1 cellular context compared by ENCODE assay signal in the genomic region with DNA sequence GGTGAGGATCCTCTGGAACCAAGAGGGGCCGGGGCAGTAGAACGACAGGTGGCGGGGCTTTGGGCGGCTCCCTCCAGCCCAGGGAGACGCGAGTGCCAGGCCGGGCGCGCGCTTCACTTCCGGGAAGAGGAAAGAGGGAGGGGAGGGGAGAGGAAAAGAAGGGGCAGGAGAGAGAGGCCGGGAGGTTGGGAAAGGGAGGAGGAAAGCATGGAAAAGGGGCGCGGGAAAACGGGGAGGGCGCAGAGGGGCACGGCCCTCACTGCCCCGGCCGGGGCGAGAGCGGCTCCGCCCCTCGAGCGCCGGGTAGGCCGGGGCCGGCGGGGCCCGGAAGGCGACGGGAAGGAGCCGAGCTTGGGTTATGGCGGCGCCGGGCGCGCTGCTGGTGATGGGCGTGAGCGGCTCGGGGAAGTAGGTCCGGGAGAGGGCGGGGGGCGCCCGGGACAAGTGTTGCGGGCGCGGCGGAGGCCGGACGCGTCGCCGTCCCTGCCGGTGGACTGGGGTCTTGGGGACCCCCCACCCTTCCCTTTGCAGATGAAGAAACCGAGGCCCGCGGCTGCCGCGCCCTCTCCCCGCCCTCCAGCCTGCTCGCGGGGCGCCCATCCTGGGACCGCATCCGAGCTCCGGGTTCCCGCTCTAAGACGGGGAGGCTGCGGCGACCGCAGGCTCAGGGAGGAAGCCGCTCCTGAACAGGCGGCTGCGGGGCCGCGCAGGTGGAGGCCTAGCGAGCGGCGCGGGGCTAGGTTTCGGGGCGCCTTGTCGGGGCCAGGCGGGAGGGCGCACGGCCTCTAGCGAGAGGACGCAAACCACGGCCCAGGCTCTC.
TF ChIP-seq lines count a peak whose summit lies in the region.

A gene (plus strand): TSS at position 330 of the 820 bp plus-strand sequence. CDS start 29 bp downstream, at position 359.

TF ChIP-seq in HepG2, 621 proteins besides CTCF, POLR2A, EP300 and RAD21 (continued from another document and continues in another):
- TF ChIP-seq, protein P1, sequence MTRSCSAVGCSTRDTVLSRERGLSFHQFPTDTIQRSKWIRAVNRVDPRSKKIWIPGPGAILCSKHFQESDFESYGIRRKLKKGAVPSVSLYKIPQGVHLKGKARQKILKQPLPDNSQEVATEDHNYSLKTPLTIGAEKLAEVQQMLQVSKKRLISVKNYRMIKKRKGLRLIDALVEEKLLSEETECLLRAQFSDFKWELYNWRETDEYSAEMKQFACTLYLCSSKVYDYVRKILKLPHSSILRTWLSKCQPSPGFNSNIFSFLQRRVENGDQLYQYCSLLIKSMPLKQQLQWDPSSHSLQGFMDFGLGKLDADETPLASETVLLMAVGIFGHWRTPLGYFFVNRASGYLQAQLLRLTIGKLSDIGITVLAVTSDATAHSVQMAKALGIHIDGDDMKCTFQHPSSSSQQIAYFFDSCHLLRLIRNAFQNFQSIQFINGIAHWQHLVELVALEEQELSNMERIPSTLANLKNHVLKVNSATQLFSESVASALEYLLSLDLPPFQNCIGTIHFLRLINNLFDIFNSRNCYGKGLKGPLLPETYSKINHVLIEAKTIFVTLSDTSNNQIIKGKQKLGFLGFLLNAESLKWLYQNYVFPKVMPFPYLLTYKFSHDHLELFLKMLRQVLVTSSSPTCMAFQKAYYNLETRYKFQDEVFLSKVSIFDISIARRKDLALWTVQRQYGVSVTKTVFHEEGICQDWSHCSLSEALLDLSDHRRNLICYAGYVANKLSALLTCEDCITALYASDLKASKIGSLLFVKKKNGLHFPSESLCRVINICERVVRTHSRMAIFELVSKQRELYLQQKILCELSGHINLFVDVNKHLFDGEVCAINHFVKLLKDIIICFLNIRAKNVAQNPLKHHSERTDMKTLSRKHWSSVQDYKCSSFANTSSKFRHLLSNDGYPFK (CRISPR knock-in tag; IDR thresholded peaks at IDR 0.05; ENCODE audit: borderline replicate concordance): peak; percentile 47; the same call in 1 of the 2 replicates
- TF ChIP-seq, protein P2, sequence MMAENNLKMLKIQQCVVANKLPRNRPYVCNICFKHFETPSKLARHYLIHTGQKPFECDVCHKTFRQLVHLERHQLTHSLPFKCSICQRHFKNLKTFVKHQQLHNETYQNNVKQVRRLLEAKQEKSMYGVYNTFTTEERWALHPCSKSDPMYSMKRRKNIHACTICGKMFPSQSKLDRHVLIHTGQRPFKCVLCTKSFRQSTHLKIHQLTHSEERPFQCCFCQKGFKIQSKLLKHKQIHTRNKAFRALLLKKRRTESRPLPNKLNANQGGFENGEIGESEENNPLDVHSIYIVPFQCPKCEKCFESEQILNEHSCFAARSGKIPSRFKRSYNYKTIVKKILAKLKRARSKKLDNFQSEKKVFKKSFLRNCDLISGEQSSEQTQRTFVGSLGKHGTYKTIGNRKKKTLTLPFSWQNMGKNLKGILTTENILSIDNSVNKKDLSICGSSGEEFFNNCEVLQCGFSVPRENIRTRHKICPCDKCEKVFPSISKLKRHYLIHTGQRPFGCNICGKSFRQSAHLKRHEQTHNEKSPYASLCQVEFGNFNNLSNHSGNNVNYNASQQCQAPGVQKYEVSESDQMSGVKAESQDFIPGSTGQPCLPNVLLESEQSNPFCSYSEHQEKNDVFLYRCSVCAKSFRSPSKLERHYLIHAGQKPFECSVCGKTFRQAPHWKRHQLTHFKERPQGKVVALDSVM (CRISPR knock-in tag; IDR thresholded peaks at IDR 0.05): peak; percentile 73; the same call in 1 of the 2 replicates
- 0 out of 2 replicates have a peak, but pooled peaks have one; percentile 21 for TF ChIP-seq ZNF431 (CRISPR knock-in tag; IDR thresholded peaks at IDR 0.05; ENCODE audit: borderline replicate concordance, low read depth)
- peak; percentile 24 for TF ChIP-seq RBM22 (optimal IDR thresholded peaks at IDR 0.05; ENCODE audit: low read length)
- TF ChIP-seq, protein P3, sequence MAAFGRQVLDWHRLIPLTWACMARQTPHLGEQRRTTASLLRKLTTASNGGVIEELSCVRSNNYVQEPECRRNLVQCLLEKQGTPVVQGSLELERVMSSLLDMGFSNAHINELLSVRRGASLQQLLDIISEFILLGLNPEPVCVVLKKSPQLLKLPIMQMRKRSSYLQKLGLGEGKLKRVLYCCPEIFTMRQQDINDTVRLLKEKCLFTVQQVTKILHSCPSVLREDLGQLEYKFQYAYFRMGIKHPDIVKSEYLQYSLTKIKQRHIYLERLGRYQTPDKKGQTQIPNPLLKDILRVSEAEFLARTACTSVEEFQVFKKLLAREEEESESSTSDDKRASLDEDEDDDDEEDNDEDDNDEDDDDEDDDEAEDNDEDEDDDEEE (CRISPR knock-in tag; IDR thresholded peaks at IDR 0.05): no peak
- TF ChIP-seq FOSL1 (CRISPR knock-in tag; IDR thresholded peaks at IDR 0.05; ENCODE audit: borderline replicate concordance): no peak
- TF ChIP-seq, protein P4, sequence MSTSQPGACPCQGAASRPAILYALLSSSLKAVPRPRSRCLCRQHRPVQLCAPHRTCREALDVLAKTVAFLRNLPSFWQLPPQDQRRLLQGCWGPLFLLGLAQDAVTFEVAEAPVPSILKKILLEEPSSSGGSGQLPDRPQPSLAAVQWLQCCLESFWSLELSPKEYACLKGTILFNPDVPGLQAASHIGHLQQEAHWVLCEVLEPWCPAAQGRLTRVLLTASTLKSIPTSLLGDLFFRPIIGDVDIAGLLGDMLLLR (CRISPR knock-in tag; IDR thresholded peaks at IDR 0.05): no peak
- TF ChIP-seq, protein P5, sequence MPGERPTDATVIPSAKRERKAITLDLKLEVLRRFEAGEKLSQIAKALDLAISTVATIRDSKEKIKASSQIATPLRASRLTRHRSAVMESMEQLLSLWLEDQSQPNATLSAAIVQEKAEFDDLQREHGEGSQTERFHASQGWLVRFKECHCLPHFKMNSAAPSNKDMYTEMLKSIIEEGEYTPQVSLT (CRISPR knock-in tag; IDR thresholded peaks at IDR 0.05; ENCODE audit: borderline replicate concordance, low read depth): no peak
- TF ChIP-seq, protein P6, sequence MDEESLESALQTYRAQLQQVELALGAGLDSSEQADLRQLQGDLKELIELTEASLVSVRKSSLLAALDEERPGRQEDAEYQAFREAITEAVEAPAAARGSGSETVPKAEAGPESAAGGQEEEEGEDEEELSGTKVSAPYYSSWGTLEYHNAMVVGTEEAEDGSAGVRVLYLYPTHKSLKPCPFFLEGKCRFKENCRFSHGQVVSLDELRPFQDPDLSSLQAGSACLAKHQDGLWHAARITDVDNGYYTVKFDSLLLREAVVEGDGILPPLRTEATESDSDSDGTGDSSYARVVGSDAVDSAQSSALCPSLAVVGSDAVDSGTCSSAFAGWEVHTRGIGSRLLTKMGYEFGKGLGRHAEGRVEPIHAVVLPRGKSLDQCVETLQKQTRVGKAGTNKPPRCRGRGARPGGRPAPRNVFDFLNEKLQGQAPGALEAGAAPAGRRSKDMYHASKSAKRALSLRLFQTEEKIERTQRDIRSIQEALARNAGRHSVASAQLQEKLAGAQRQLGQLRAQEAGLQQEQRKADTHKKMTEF (CRISPR knock-in tag; IDR thresholded peaks at IDR 0.05): peak; percentile 71
- TF ChIP-seq ZFY (CRISPR knock-in tag; IDR thresholded peaks at IDR 0.05): peak; percentile 98
- TF ChIP-seq, protein P7, sequence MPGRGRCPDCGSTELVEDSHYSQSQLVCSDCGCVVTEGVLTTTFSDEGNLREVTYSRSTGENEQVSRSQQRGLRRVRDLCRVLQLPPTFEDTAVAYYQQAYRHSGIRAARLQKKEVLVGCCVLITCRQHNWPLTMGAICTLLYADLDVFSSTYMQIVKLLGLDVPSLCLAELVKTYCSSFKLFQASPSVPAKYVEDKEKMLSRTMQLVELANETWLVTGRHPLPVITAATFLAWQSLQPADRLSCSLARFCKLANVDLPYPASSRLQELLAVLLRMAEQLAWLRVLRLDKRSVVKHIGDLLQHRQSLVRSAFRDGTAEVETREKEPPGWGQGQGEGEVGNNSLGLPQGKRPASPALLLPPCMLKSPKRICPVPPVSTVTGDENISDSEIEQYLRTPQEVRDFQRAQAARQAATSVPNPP (CRISPR knock-in tag; IDR thresholded peaks at IDR 0.05): no peak
- 0 out of 2 replicates have a peak, but pooled peaks have one; percentile 48 for TF ChIP-seq SATB2 (CRISPR knock-in tag; IDR thresholded peaks at IDR 0.05)
- TF ChIP-seq ZNF547 (CRISPR knock-in tag; IDR thresholded peaks at IDR 0.05): peak; percentile 68; the same call in 1 of the 2 replicates
- TF ChIP-seq, protein P8, sequence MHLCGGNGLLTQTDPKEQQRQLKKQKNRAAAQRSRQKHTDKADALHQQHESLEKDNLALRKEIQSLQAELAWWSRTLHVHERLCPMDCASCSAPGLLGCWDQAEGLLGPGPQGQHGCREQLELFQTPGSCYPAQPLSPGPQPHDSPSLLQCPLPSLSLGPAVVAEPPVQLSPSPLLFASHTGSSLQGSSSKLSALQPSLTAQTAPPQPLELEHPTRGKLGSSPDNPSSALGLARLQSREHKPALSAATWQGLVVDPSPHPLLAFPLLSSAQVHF (CRISPR knock-in tag; IDR thresholded peaks at IDR 0.05): 0 out of 2 replicates have a peak, but pooled peaks have one; percentile 44
- TF ChIP-seq ZNF34 (CRISPR knock-in tag; IDR thresholded peaks at IDR 0.05; ENCODE audit: borderline replicate concordance): 0 out of 2 replicates have a peak, but pooled peaks have one; percentile 36
- no peak for TF ChIP-seq REPIN1 (CRISPR knock-in tag; IDR thresholded peaks at IDR 0.05; ENCODE audit: borderline replicate concordance, low read depth)
- no peak for TF ChIP-seq GZF1 (CRISPR knock-in tag; IDR thresholded peaks at IDR 0.05)
- TF ChIP-seq, protein P9, sequence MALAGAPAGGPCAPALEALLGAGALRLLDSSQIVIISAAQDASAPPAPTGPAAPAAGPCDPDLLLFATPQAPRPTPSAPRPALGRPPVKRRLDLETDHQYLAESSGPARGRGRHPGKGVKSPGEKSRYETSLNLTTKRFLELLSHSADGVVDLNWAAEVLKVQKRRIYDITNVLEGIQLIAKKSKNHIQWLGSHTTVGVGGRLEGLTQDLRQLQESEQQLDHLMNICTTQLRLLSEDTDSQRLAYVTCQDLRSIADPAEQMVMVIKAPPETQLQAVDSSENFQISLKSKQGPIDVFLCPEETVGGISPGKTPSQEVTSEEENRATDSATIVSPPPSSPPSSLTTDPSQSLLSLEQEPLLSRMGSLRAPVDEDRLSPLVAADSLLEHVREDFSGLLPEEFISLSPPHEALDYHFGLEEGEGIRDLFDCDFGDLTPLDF (CRISPR knock-in tag; IDR thresholded peaks at IDR 0.05): peak; percentile 67; the same call in 1 of the 2 replicates
- TF ChIP-seq, protein P10, sequence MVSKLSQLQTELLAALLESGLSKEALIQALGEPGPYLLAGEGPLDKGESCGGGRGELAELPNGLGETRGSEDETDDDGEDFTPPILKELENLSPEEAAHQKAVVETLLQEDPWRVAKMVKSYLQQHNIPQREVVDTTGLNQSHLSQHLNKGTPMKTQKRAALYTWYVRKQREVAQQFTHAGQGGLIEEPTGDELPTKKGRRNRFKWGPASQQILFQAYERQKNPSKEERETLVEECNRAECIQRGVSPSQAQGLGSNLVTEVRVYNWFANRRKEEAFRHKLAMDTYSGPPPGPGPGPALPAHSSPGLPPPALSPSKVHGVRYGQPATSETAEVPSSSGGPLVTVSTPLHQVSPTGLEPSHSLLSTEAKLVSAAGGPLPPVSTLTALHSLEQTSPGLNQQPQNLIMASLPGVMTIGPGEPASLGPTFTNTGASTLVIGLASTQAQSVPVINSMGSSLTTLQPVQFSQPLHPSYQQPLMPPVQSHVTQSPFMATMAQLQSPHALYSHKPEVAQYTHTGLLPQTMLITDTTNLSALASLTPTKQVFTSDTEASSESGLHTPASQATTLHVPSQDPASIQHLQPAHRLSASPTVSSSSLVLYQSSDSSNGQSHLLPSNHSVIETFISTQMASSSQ (IDR thresholded peaks at IDR 0.05; ENCODE audit: low read depth): no peak
- TF ChIP-seq, protein P10 (CRISPR knock-in tag; IDR thresholded peaks at IDR 0.05; ENCODE audit: borderline replicate concordance): no peak
- TF ChIP-seq ZNF761 (CRISPR knock-in tag; conservative IDR thresholded peaks at IDR 0.05): no peak
- no peak for TF ChIP-seq CBFB (CRISPR knock-in tag; IDR thresholded peaks at IDR 0.05)
- no peak for TF ChIP-seq RBAK (CRISPR knock-in tag; IDR thresholded peaks at IDR 0.05)
- no peak for TF ChIP-seq ZNF674 (CRISPR knock-in tag; IDR thresholded peaks at IDR 0.05; ENCODE audit: low read depth)
- TF ChIP-seq RARG (CRISPR knock-in tag; IDR thresholded peaks at IDR 0.05; ENCODE audit: low read depth): no peak
- TF ChIP-seq HHEX (CRISPR knock-in tag; IDR thresholded peaks at IDR 0.05): no peak
- TF ChIP-seq HNRNPK (IDR thresholded peaks at IDR 0.05; ENCODE audit: low read depth, low read length, poor library complexity, severe bottlenecking): peak; percentile 100
- TF ChIP-seq, protein P11, sequence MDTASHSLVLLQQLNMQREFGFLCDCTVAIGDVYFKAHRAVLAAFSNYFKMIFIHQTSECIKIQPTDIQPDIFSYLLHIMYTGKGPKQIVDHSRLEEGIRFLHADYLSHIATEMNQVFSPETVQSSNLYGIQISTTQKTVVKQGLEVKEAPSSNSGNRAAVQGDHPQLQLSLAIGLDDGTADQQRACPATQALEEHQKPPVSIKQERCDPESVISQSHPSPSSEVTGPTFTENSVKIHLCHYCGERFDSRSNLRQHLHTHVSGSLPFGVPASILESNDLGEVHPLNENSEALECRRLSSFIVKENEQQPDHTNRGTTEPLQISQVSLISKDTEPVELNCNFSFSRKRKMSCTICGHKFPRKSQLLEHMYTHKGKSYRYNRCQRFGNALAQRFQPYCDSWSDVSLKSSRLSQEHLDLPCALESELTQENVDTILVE (CRISPR knock-in tag; IDR thresholded peaks at IDR 0.05): no peak
- no peak for TF ChIP-seq ZNF644 (CRISPR knock-in tag; IDR thresholded peaks at IDR 0.05; ENCODE audit: low read depth)
- TF ChIP-seq, protein P12, sequence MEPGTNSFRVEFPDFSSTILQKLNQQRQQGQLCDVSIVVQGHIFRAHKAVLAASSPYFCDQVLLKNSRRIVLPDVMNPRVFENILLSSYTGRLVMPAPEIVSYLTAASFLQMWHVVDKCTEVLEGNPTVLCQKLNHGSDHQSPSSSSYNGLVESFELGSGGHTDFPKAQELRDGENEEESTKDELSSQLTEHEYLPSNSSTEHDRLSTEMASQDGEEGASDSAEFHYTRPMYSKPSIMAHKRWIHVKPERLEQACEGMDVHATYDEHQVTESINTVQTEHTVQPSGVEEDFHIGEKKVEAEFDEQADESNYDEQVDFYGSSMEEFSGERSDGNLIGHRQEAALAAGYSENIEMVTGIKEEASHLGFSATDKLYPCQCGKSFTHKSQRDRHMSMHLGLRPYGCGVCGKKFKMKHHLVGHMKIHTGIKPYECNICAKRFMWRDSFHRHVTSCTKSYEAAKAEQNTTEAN (CRISPR knock-in tag; conservative IDR thresholded peaks at IDR 0.05): no peak
